In the genomic region with DNA sequence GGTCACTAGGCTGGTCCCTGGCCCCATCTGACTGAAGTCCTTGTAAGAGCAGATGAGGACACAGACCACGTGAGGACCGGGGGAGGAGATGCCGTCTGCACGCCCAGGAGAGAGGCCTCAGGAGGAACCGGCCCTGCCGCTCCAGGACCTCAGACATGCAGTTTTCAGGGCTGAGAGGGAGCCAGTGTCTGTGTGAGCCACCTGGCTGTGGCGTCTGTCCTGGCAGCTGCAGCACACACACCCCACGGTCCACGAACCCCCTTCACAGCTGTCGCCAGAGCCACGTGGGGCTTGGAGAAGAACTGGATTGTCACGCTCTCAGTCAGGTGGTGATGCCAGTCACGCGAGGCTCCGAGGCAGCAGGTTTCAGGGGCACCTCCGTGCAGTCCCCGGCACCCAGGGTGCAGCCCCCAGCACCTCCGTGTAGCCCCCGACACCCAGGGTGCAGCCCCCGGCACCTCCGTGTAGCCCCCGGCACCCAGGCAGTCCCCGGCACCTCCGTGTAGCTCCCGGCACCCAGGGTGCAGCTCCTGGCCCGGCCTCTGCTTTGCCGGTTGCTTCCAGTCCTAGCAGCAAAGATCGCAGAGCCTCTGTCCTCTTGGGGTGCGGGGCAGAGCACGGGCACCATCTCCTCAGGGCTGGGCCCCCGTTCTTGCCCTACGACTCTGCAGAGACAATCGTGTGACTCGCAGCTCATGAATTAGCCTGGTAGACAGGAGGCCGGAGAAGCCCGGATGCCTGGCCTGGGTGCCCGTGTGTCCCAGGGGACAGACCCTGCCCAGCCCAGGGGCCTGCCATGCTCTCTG, we compare ENCODE assay signal across 8 cellular contexts. TPM values are rescaled to one million over a fixed set of nuclear protein-coding genes. Genes with fewer than 3 reads are reported as not detected.
DNase-seq lines count a peak whose midpoint lies in the region; TF ChIP-seq lines count a peak whose summit lies in the region.

No MANE protein-coding gene starts in this region.

- peak; percentile 79 for DNase-seq in DMS 273 (lab: John Stamatoyannopoulos, UW; ENCODE audit: unreplicated experiment)
- peak; percentile 23 for DNase-seq in MG63
- peak; percentile 95 for DNase-seq in WERI-Rb-1
- DNase-seq in medulla oblongata (ENCODE audit: extremely low spot score), result peak; percentile 40
- no peak for DNase-seq in lower leg skin (ENCODE audit: low spot score in 2 of 2)
- DNase-seq in GM20000 (ENCODE audit: low spot score), result no peak
- DNase-seq in DMS114 treated with DMSO at 0.1 percent for 48 hours (lab: John Stamatoyannopoulos, UW; ENCODE audit: unreplicated experiment), result no peak
- DNase-seq in activated CD8-positive, alpha-beta memory T cell treated with anti-CD3 and anti-CD28 coated beads for 24 hours, result no peak

- intact Hi-C loops in lower leg skin (cut with DNase I; ENCODE audit: low total_unique reads), result no loop called here

- H3K36me3 ChIP-seq in MG63 (no peaks in the 10 kb centered on the region), WERI-Rb-1 (no peaks in the 10 kb centered on the region)

- H3K4me3 ChIP-seq in MG63, result no peak overlapping the region
- no peak overlapping the region for H3K4me3 ChIP-seq in WERI-Rb-1 (ENCODE audit: low read depth, low read length)
- H3K4me3 ChIP-seq in lower leg skin (ENCODE audit: low read depth, poor library complexity, severe bottlenecking), result no peak overlapping the region

- 48 to 65% methylated on average over 23 to 28 of the region's 37 CpGs for WGBS in lower leg skin, 2 donors

- no peaks in the 10 kb centered on the region for H3K27me3 ChIP-seq in MG63
- no peaks in the 10 kb centered on the region for H3K27me3 ChIP-seq in WERI-Rb-1 (ENCODE audit: insufficient read depth, low read depth, severe bottlenecking)

- no peak for TF ChIP-seq POLR2A in lower leg skin (IDR thresholded peaks at IDR 0.05)

- H3K27ac ChIP-seq in WERI-Rb-1, result peak overlapping the region; percentile 43

- TF ChIP-seq CTCF in WERI-Rb-1 (IDR thresholded peaks at IDR 0.05; ENCODE audit: low read depth, low read length) (0 out of 2 replicates have a peak, but pooled peaks have one; percentile 28), lower leg skin (IDR thresholded peaks at IDR 0.05) (no peak), GM20000 (IDR thresholded peaks at IDR 0.05; ENCODE audit: extremely low read depth, missing control alignments) (no peak)

- H3K9me3 ChIP-seq in MG63 (no peaks in the 10 kb centered on the region), WERI-Rb-1 (ENCODE audit: severe bottlenecking) (no peaks in the 10 kb centered on the region)

RNA-seq across cellular contexts. Expression of a gene that starts 19.0 kb away (rescaled TPM):
- 153 and 197 TPM in 2 replicates for total RNA-seq in MG63 (2014; rRNA removed; shearing (Covaris generic); ENCODE audit: low replicate concordance)
- 10 to 100 TPM; 35.6 to 52.6 (median 42.5) TPM for total RNA-seq in lower leg skin

RNA-seq across cellular contexts. Expression of a gene that starts 35.2 kb away (rescaled TPM):
- 59.9 and 76.0 TPM in 2 replicates for total RNA-seq in MG63 (2014; rRNA removed; shearing (Covaris generic); ENCODE audit: low replicate concordance)
- 10 to 100 TPM; 37.2 to 61.8 (median 49.8) TPM for total RNA-seq in lower leg skin

RNA-seq across cellular contexts. Expression of a gene that starts 36.6 kb away (rescaled TPM):
- 396 and 445 TPM in 2 replicates for total RNA-seq in MG63 (2014; rRNA removed; shearing (Covaris generic); ENCODE audit: low replicate concordance)
- 100 to 1,000 TPM; 110 to 193 (median 133) TPM for total RNA-seq in lower leg skin

Comparison
In these comparisons a context has a peak if more than half of its experiments do, and no peak if none do; other contexts are left out.
1. DNase-seq: peak in DMS 273 (single experiment), MG63 (single experiment), WERI-Rb-1 (single experiment) and medulla oblongata (single experiment); none in lower leg skin (0 of 2), GM20000 (single experiment), DMS114 treated with DMSO at 0.1 percent for 48 hours (single experiment) and activated CD8-positive, alpha-beta memory T cell treated with anti-CD3 and anti-CD28 coated beads for 24 hours (single experiment).